In genomic region chr7:19707240-19707639, GRCh38 we compare ENCODE assay signal across 8 cellular contexts. TPM values are rescaled to one million over a fixed set of nuclear protein-coding genes. Genes with fewer than 3 reads are reported as not detected.
DNase-seq lines count a peak whose midpoint lies in the region; ATAC-seq lines count a peak whose summit lies in the region.

No MANE protein-coding gene starts in this region.

- H3K27me3 ChIP-seq in MG63: no peaks in the 10 kb centered on the region

- H3K9me3 Mint-ChIP-seq in central memory CD8-positive, alpha-beta T cell: no peaks in the 10 kb centered on the region
- H3K9me3 Mint-ChIP-seq in natural killer cell treated with Interleukin-12 subunit alpha and Interleukin-12 subunit beta and Interleukin-15 and Interleukin-18, amount 100 ng/mL, for 72 hours: no peaks in the 10 kb centered on the region

- H3K4me3 Mint-ChIP-seq in central memory CD8-positive, alpha-beta T cell: peak overlapping the region; percentile 96
- H3K4me3 Mint-ChIP-seq in natural killer cell treated with Interleukin-12 subunit alpha and Interleukin-12 subunit beta and Interleukin-15 and Interleukin-18, amount 100 ng/mL, for 72 hours: peak overlapping the region; percentile 97

- peaks cover 27% of the 10 kb centered on the region for H3K36me3 ChIP-seq in MG63

- H3K9me3 ChIP-seq in MG63: peaks cover 5% of the 10 kb centered on the region; the same call in 1 of the 2 replicates

- peaks cover 8% of the 10 kb centered on the region for H3K36me3 Mint-ChIP-seq in central memory CD8-positive, alpha-beta T cell (ENCODE audit: insufficient read depth)
- H3K36me3 Mint-ChIP-seq in natural killer cell treated with Interleukin-12 subunit alpha and Interleukin-12 subunit beta and Interleukin-15 and Interleukin-18, amount 100 ng/mL, for 72 hours: peaks cover 5% of the 10 kb centered on the region

- ATAC-seq in central memory CD8-positive, alpha-beta T cell (replicated peaks; ENCODE audit: extremely low read depth, poor library complexity, severe bottlenecking): no peak
- ATAC-seq in natural killer cell treated with Interleukin-12 subunit alpha and Interleukin-12 subunit beta and Interleukin-15 and Interleukin-18, amount 100 ng/mL, for 72 hours: no peak
- no peak for ATAC-seq in GM19397 (IDR thresholded peaks at IDR 0.05; ENCODE audit: unreplicated experiment)

- DNase-seq in EH (ENCODE audit: low read depth) (peak; percentile 22), MG63 (peak; percentile 29), KBM-7 (no peak), NCI-H2107 (lab: John Stamatoyannopoulos, UW) (no peak)
- no peak for DNase-seq in central memory CD8-positive, alpha-beta T cell (ENCODE audit: low spot score in 2 of 2)
- no peak for DNase-seq in natural killer cell treated with Interleukin-12 subunit alpha and Interleukin-12 subunit beta and Interleukin-15 and Interleukin-18, amount 100 ng/mL, for 72 hours (ENCODE audit: low spot score)
- no peak for DNase-seq in stimulated activated CD4-positive, alpha-beta T cell treated with anti-CD3 and anti-CD28 coated beads, Interleukin-4, amount 100 ng/mL, for 24 hours

- peak overlapping the region; percentile 92 for H3K4me3 ChIP-seq in MG63

- no peaks in the 10 kb centered on the region for H3K27me3 Mint-ChIP-seq in central memory CD8-positive, alpha-beta T cell
- peaks cover 0 to 10% of the 10 kb centered on the region in 2 donors for H3K27me3 Mint-ChIP-seq in natural killer cell treated with Interleukin-12 subunit alpha and Interleukin-12 subunit beta and Interleukin-15 and Interleukin-18, amount 100 ng/mL, for 72 hours

- in situ Hi-C loops in KBM-7 (cut with MboI; ENCODE audit: low pct_unique_long_range_greater_than_20kb, low sequenced_read_pairs): no loop called here

- peaks cover 46% of the 10 kb centered on the region for H3K4me1 Mint-ChIP-seq in central memory CD8-positive, alpha-beta T cell
- peaks cover 30 to 43% of the 10 kb centered on the region in 2 donors for H3K4me1 Mint-ChIP-seq in natural killer cell treated with Interleukin-12 subunit alpha and Interleukin-12 subunit beta and Interleukin-15 and Interleukin-18, amount 100 ng/mL, for 72 hours (ENCODE audit: low read depth in 2 of 2)

- H3K27ac Mint-ChIP-seq in central memory CD8-positive, alpha-beta T cell (ENCODE audit: low read depth): peak overlapping the region; percentile 97
- peak overlapping the region; percentile 84 to 94 for H3K27ac Mint-ChIP-seq in natural killer cell treated with Interleukin-12 subunit alpha and Interleukin-12 subunit beta and Interleukin-15 and Interleukin-18, amount 100 ng/mL, for 72 hours

RNA-seq across cellular contexts. Expression of gene POLR1F, which starts 1.6 kb away (rescaled TPM):
- 18.2 and 20.4 TPM in 2 replicates for total RNA-seq in MG63 (2014; rRNA removed; shearing (Covaris generic); ENCODE audit: low replicate concordance)
- 10 to 100 TPM; 26.0 to 30.8 TPM for total RNA-seq in natural killer cell treated with Interleukin-12 subunit alpha and Interleukin-12 subunit beta and Interleukin-15 and Interleukin-18, amount 100 ng/mL, for 72 hours

Comparison
In these comparisons a context has a peak if more than half of its experiments do, and no peak if none do; other contexts are left out.
1. DNase-seq: peak in EH (single experiment) and MG63 (single experiment); none in central memory CD8-positive, alpha-beta T cell (0 of 2), natural killer cell treated with Interleukin-12 subunit alpha and Interleukin-12 subunit beta and Interleukin-15 and Interleukin-18, amount 100 ng/mL, for 72 hours (single experiment), KBM-7 (single experiment), stimulated activated CD4-positive, alpha-beta T cell treated with anti-CD3 and anti-CD28 coated beads, Interleukin-4, amount 100 ng/mL, for 24 hours (single experiment) and NCI-H2107 (single experiment).